ENCODE assay signal across 8 cellular contexts in genomic region chr7:139730746-139731612, GRCh38. TPM values are rescaled to one million over a fixed set of nuclear protein-coding genes. Genes with fewer than 3 reads are reported as not detected.
DNase-seq lines count a peak whose midpoint lies in the region; ATAC-seq and TF ChIP-seq lines count a peak whose summit lies in the region.

No MANE protein-coding gene starts in this region.

- H3K9me3 ChIP-seq in body of pancreas (no peaks in the 10 kb centered on the region), lung (ENCODE audit: control insufficient read depth in 2 of 2, insufficient read depth in 1 of 2, low read length in 1 of 2) (no peaks in the 10 kb centered on the region)

- H3K36me3 ChIP-seq in body of pancreas (replicated peaks in 1 of 2; ENCODE audit: insufficient read depth in 1 of 2, low read depth in 2 of 2) (no peaks in the 10 kb centered on the region), lung (ENCODE audit: control insufficient read depth in 2 of 2, insufficient read depth in 2 of 2, low read length in 2 of 2) (no peaks in the 10 kb centered on the region)

- no peaks in the 10 kb centered on the region for H3K27me3 ChIP-seq in body of pancreas
- H3K27me3 ChIP-seq in lung (ENCODE audit: control insufficient read depth, insufficient read depth): no peaks in the 10 kb centered on the region

- intact Hi-C loops in body of pancreas (cut with DNase I): no loop called here

- H3K4me3 ChIP-seq in body of pancreas (no peak overlapping the region), lung (no peak overlapping the region)

- TF ChIP-seq CTCF in body of pancreas (IDR thresholded peaks at IDR 0.05): no peak
- TF ChIP-seq CTCF in lung (IDR thresholded peaks at IDR 0.05; ENCODE audit: control extremely low read depth, extremely low read depth): no peak

- peak overlapping the region; percentile 66 to 85 (median 71) for H3K27ac ChIP-seq in body of pancreas
- peak overlapping the region; percentile 90 to 98 for H3K27ac ChIP-seq in lung (ENCODE audit: low read depth in 1 of 2, low read length in 1 of 2)

- TF ChIP-seq POLR2A in body of pancreas (IDR thresholded peaks at IDR 0.05): peak in 1 of 3 donors; percentile 4

- H3K4me1 ChIP-seq in body of pancreas (peaks cover 66% of the 10 kb centered on the region), lung (ENCODE audit: control insufficient read depth in 2 of 2, insufficient read depth in 2 of 2, low read length in 2 of 2) (peaks cover 19 to 70% of the 10 kb centered on the region in 2 donors)

- ATAC-seq in GM21381 (IDR thresholded peaks at IDR 0.05; ENCODE audit: unreplicated experiment): peak; percentile 70
- peak; percentile 22 for ATAC-seq in body of pancreas
- ATAC-seq in lung (ENCODE audit: insufficient read depth, low FRiP score): peak; percentile 19

- 49 to 60% methylated on average over 15 of the region's 15 CpGs for WGBS in body of pancreas, 2 donors
- WGBS in lung, 2 donors: 45 to 50% methylated on average over 15 of the region's 15 CpGs

- DNase-seq in AG20443 (ENCODE audit: low spot score) (peak; percentile 32), M059J (ENCODE audit: low read depth) (peak; percentile 54), body of pancreas (peak; percentile 34 to 65 (median 50)), lung (ENCODE audit: low spot score) (no peak), DMS153 (lab: John Stamatoyannopoulos, UW) (no peak), SHP77 treated with DMSO at 0.1 percent for 48 hours (lab: John Stamatoyannopoulos, UW) (no peak), T-helper 9 cell (no peak)

RNA-seq across cellular contexts. Expression of gene HIPK2, which starts 46.8 kb away (rescaled TPM):
- total RNA-seq in M059J (2014; rRNA removed; shearing (Covaris generic)): 12.1 and 18.3 TPM in 2 replicates
- total RNA-seq in body of pancreas (10 to 100 TPM; 22.1 to 26.4 TPM), lung (10 to 100 TPM; 22.6 to 65.1 TPM)
- 10 to 100 TPM in 1 of 2 donors, 1 to 10 TPM in 1; 8.7 to 13.9 TPM for polyA plus RNA-seq in lung

Comparison
In these comparisons a context has a peak if more than half of its experiments do, and no peak if none do; other contexts are left out.
1. DNase-seq: peak in AG20443 (single experiment), M059J (single experiment) and body of pancreas (4 of 4); none in lung (single experiment), DMS153 (single experiment), SHP77 treated with DMSO at 0.1 percent for 48 hours (single experiment) and T-helper 9 cell (single experiment).
2. ATAC-seq: peak in every context shown above with its lines; median percentile 70 in GM21381; 22 in body of pancreas; 19 in lung.